13 cellular contexts compared by ENCODE assay signal in genomic region chr6:7916959-7917358, GRCh38. TPM values are rescaled to one million over a fixed set of nuclear protein-coding genes. Genes with fewer than 3 reads are reported as not detected.
DNase-seq lines count a peak whose midpoint lies in the region; ATAC-seq, FAIRE-seq and TF ChIP-seq lines count a peak whose summit lies in the region.
"Had no signal": no experiment of that assay in that cellular context is flagged by ENCODE, and none has a peak within 500 bp of the region (broad histone marks: within the 10 kb centered on the region; RNA-seq: fewer than 3 reads in every experiment).

No MANE protein-coding gene starts in this region.

- no peaks in the 10 kb centered on the region for H3K9me3 Mint-ChIP-seq in mesothelial cell of epicardium
- H3K9me3 Mint-ChIP-seq: stimulated activated naive CD8-positive, alpha-beta T cell treated with anti-CD3 and anti-CD28 coated beads, Interleukin-15, amount 100 ng/mL, for 72 hours had no signal

- DNase-seq in GM12891 (ENCODE audit: insufficient read length, low spot score) (no peak), mesothelial cell of epicardium (ENCODE audit: low spot score in 2 of 2, unreplicated experiment in 2 of 2) (no peak), NCI-H526 (lab: John Stamatoyannopoulos, UW) (no peak), Right ventricle myocardium inferior (ENCODE audit: missing footprints) (no peak)
- DNase-seq in activated naive CD4-positive, alpha-beta T cell (lab: John Stamatoyannopoulos, UW), result no peak
- DNase-seq: activated T-cell treated with anti-CD3 and anti-CD28 coated beads, Interleukin-2, amount 50 U/mL, for 1 hour; NCI-H1417 treated with DMSO at 0.1 percent for 48 hours; stimulated activated CD4-positive, alpha-beta T cell treated with anti-CD3 and anti-CD28 coated beads, Interleukin-12 subunit alpha, Interleukin-12 subunit beta, amount 100 ng/mL, for 4 hours; stimulated activated naive CD8-positive, alpha-beta T cell treated with anti-CD3 and anti-CD28 coated beads, Interleukin-15, amount 100 ng/mL, for 72 hours had no signal

- no peak overlapping the region for H3K27ac Mint-ChIP-seq in mesothelial cell of epicardium
- H3K27ac Mint-ChIP-seq: stimulated activated naive CD8-positive, alpha-beta T cell treated with anti-CD3 and anti-CD28 coated beads, Interleukin-15, amount 100 ng/mL, for 72 hours had no signal

- no peak for TF ChIP-seq POLR2A in GM12891 (IDR thresholded peaks at IDR 0.05; ENCODE audit: low read depth, low read length)

- no peaks in the 10 kb centered on the region for H3K36me3 Mint-ChIP-seq in mesothelial cell of epicardium

- H3K4me3 Mint-ChIP-seq in mesothelial cell of epicardium, result no peak overlapping the region
- H3K4me3 Mint-ChIP-seq: stimulated activated naive CD8-positive, alpha-beta T cell treated with anti-CD3 and anti-CD28 coated beads, Interleukin-15, amount 100 ng/mL, for 72 hours had no signal

- FAIRE-seq in GM12891 (lab: Jason Lieb, UNC), result peak; percentile 63
- FAIRE-seq: TTC549 had no signal

- H3K27me3 Mint-ChIP-seq in mesothelial cell of epicardium (ENCODE audit: low read depth), result peaks cover 3% of the 10 kb centered on the region
- H3K27me3 Mint-ChIP-seq: stimulated activated naive CD8-positive, alpha-beta T cell treated with anti-CD3 and anti-CD28 coated beads, Interleukin-15, amount 100 ng/mL, for 72 hours had no signal

- intact Hi-C loops in Right ventricle myocardium inferior (cut with DNase I), result no loop called here

- ATAC-seq in GM19438 (IDR thresholded peaks at IDR 0.05; ENCODE audit: low read depth, unreplicated experiment) (peak; percentile 81), HG02852 (IDR thresholded peaks at IDR 0.05; ENCODE audit: unreplicated experiment) (peak; percentile 85), HG03520 (IDR thresholded peaks at IDR 0.05; ENCODE audit: unreplicated experiment) (peak; percentile 86), Right ventricle myocardium inferior (no peak)
- ATAC-seq: stimulated activated naive CD8-positive, alpha-beta T cell treated with anti-CD3 and anti-CD28 coated beads, Interleukin-15, amount 100 ng/mL, for 72 hours had no signal

- no peaks in the 10 kb centered on the region for H3K4me1 Mint-ChIP-seq in mesothelial cell of epicardium
- H3K4me1 Mint-ChIP-seq: stimulated activated naive CD8-positive, alpha-beta T cell treated with anti-CD3 and anti-CD28 coated beads, Interleukin-15, amount 100 ng/mL, for 72 hours had no signal

- TF ChIP-seq CTCF in mesothelial cell of epicardium (IDR thresholded peaks at IDR 0.05; ENCODE audit: unreplicated experiment), result no peak

TF ChIP-seq in GM12891, 5 proteins besides CTCF, POLR2A, EP300 and RAD21:
- TF ChIP-seq SPI1 (IDR thresholded peaks at IDR 0.05; ENCODE audit: low read depth, low read length) (0 out of 2 replicates have a peak, but pooled peaks have one; percentile 20), TAF1 (IDR thresholded peaks at IDR 0.05; ENCODE audit: low read depth, low read length) (no peak)

RNA-seq across cellular contexts. Expression of gene TXNDC5, which starts 6.4 kb away (rescaled TPM):
- polyA plus RNA-seq in GM12891 (2012; ENCODE audit: low read depth, missing spikeins), result 41.0 TPM
- total RNA-seq in mesothelial cell of epicardium (120 to 127 TPM (median 126 TPM) in 3 replicates), Right ventricle myocardium inferior (42.0 TPM)
